12 cellular contexts compared by ENCODE assay signal in the genomic region with DNA sequence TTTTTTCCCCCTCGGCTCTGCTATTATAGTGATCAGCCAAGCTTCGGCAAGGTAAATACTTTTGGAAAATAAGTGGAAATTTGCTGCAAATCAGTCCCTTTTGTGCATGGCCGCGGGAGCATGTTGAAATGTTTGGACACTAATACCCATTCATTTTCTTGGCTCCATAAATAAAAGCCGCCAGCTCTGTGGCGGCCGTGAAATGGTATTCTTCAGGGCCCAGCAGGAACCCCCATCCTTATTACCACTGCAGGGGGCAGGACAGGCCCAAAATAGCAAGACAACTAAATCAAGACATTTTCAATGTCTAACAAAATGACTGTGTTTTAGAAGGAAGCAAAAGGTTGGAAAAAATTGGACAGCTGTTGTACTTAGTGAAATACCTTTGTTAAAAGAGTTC.
DNase-seq lines count a peak whose midpoint lies in the region; ATAC-seq and TF ChIP-seq lines count a peak whose summit lies in the region.
"Had no signal": no experiment of that assay in that cellular context is flagged by ENCODE, and none has a peak within 500 bp of the region (broad histone marks: within the 10 kb centered on the region; RNA-seq: fewer than 3 reads in every experiment).

No MANE protein-coding gene starts in this region.

- no peaks in the 10 kb centered on the region for H3K9me3 ChIP-seq in neural progenitor cell (ENCODE audit: low read depth)

- H3K79me2 ChIP-seq in neural progenitor cell (ENCODE audit: low read depth) = no peaks in the 10 kb centered on the region

- H3K4me3 ChIP-seq in neural progenitor cell = no peak overlapping the region
- H3K4me3 ChIP-seq: GM23248 had no signal

- H3K27ac ChIP-seq in neural progenitor cell = no peak overlapping the region
- H3K27ac ChIP-seq: GM23248, HL-60 had no signal

- H3K9me3 Mint-ChIP-seq in neural progenitor cell = no peaks in the 10 kb centered on the region

- CTCF ChIA-PET in GM10248 (lab: Yijun Ruan, JAX) = interaction anchor here (1.2 kb wide), 1 partner anchor 10 kb away, joined by 4 read pairs; no protein-coding TSS in a partner anchor

- no peak overlapping the region for H3K9ac ChIP-seq in neural progenitor cell
- H3K9ac ChIP-seq: GM23248 had no signal

- H3K27me3 ChIP-seq in neural progenitor cell = no peaks in the 10 kb centered on the region

- H3K4me1 Mint-ChIP-seq in neural progenitor cell = peaks cover 29% of the 10 kb centered on the region
- H3K4me1 Mint-ChIP-seq: CD14-positive monocyte; CD8-positive, alpha-beta memory T cell had no signal

- H3K27me3 Mint-ChIP-seq in neural progenitor cell (ENCODE audit: insufficient read depth, low read depth) = peaks cover 46% of the 10 kb centered on the region
- H3K27me3 Mint-ChIP-seq: CD8-positive, alpha-beta memory T cell had no signal

- no peaks in the 10 kb centered on the region for H4K20me1 ChIP-seq in neural progenitor cell (ENCODE audit: low read depth)

- TF ChIP-seq CTCF in neural progenitor cell (IDR thresholded peaks at IDR 0.05) (no peak), GM10248 (IDR thresholded peaks at IDR 0.05; ENCODE audit: control extremely low read depth, extremely low read depth, low read depth, missing control alignments) (no peak)

- H3K36me3 Mint-ChIP-seq in neural progenitor cell = no peaks in the 10 kb centered on the region
- H3K36me3 Mint-ChIP-seq: CD14-positive monocyte had no signal

- ATAC-seq in HG03025 (IDR thresholded peaks at IDR 0.05; ENCODE audit: low FRiP score, unreplicated experiment) = no peak
- ATAC-seq: HCT116 had no signal

- no peak overlapping the region for H2AFZ ChIP-seq in neural progenitor cell (replicated peaks)
- H2AFZ ChIP-seq: GM23248 had no signal

- peak; percentile 68 for DNase-seq in COR-L47 (lab: John Stamatoyannopoulos, UW)
- DNase-seq in NCI-H1417 treated with DMSO at 0.1 percent for 48 hours (lab: John Stamatoyannopoulos, UW) = peak; percentile 38
- DNase-seq in NCI-H2227 treated with DMSO at 0.1 percent for 48 hours (lab: John Stamatoyannopoulos, UW) = peak; percentile 88
- peak; percentile 46 for DNase-seq in neural progenitor cell (ENCODE audit: low spot score)
- no peak for DNase-seq in GM10248 (ENCODE audit: extremely low spot score)
- no peak for DNase-seq in DMS153 (lab: John Stamatoyannopoulos, UW)
- DNase-seq: CD8-positive, alpha-beta memory T cell; GM23248 had no signal

- peaks cover 30% of the 10 kb centered on the region for H3K4me1 ChIP-seq in neural progenitor cell

- POLR2A ChIA-PET in GM10248 (lab: Yijun Ruan, JAX) = no interaction called here

- H3K4me2 ChIP-seq in neural progenitor cell = peak overlapping the region; percentile 48

- H3K4me3 Mint-ChIP-seq in neural progenitor cell = peak overlapping the region; percentile 50
- H3K4me3 Mint-ChIP-seq: CD14-positive monocyte; CD8-positive, alpha-beta memory T cell had no signal

- H3F3A ChIP-seq in neural progenitor cell (ENCODE audit: low read depth) = no peaks in the 10 kb centered on the region

- H3K27ac Mint-ChIP-seq in neural progenitor cell = no peak overlapping the region
- H3K27ac Mint-ChIP-seq: CD14-positive monocyte; CD8-positive, alpha-beta memory T cell had no signal

- H3K36me3 ChIP-seq in neural progenitor cell = no peaks in the 10 kb centered on the region

Comparison
In these comparisons a context has a peak if more than half of its experiments do, and no peak if none do; other contexts are left out.
1. DNase-seq: peak in COR-L47 (single experiment), NCI-H1417 treated with DMSO at 0.1 percent for 48 hours (single experiment), NCI-H2227 treated with DMSO at 0.1 percent for 48 hours (single experiment) and neural progenitor cell (single experiment); none in GM10248 (single experiment) and DMS153 (single experiment).